In genomic region chr3:113744941-113745272, GRCh38 we compare ENCODE assay signal across 8 cellular contexts. TPM values are rescaled to one million over a fixed set of nuclear protein-coding genes. Genes with fewer than 3 reads are reported as not detected.
DNase-seq lines count a peak whose midpoint lies in the region; ATAC-seq and TF ChIP-seq lines count a peak whose summit lies in the region.

No MANE protein-coding gene starts in this region.

- H3K4me3 ChIP-seq in GM23248: peak overlapping the region; percentile 99
- H3K4me3 ChIP-seq in fibroblast of villous mesenchyme (ENCODE audit: low read depth, low read length): peak overlapping the region; percentile 100
- peak overlapping the region; percentile 75 to 84 (median 78) for H3K4me3 ChIP-seq in sigmoid colon

- peak overlapping the region; percentile 100 for H3K27ac ChIP-seq in GM23248
- peak overlapping the region; percentile 94 to 98 (median 97) for H3K27ac ChIP-seq in sigmoid colon

- H3K27me3 Mint-ChIP-seq in T-cell: no peaks in the 10 kb centered on the region

- no peaks in the 10 kb centered on the region for H3K36me3 Mint-ChIP-seq in T-cell

- H3K4me2 ChIP-seq in GM23248 (ENCODE audit: unreplicated experiment): peak overlapping the region; percentile 97

- WGBS in GM23248 (ENCODE audit: low coverage in 1 of 2, low lambda C conversion rate in 2 of 2, missing lambda C conversion rate in 2 of 2), 2 experiments: 1 to 3% methylated on average over 14 of the region's 14 CpGs
- 0 to 1% methylated on average over 14 of the region's 14 CpGs for WGBS in sigmoid colon, 2 donors

- DNase-seq in GM23248: no peak
- no peak for DNase-seq in T-cell
- no peak for DNase-seq in fibroblast of villous mesenchyme (ENCODE audit: low read depth)
- DNase-seq in sigmoid colon: no peak
- DNase-seq in mucosa of gallbladder (ENCODE audit: low spot score): no peak
- DNase-seq in pons (ENCODE audit: low spot score): no peak
- no peak for DNase-seq in cortex of kidney (lab: John Stamatoyannopoulos, UW)

- no peaks in the 10 kb centered on the region for H3K9me3 ChIP-seq in GM23248 (ENCODE audit: low read depth)
- H3K9me3 ChIP-seq in sigmoid colon: no peaks in the 10 kb centered on the region

- H3K27me3 ChIP-seq in GM23248 (replicated peaks; ENCODE audit: insufficient read depth) (no peaks in the 10 kb centered on the region), sigmoid colon (no peaks in the 10 kb centered on the region)

- peak overlapping the region; percentile 97 to 100 for H3K27ac Mint-ChIP-seq in T-cell

- peaks cover 89% of the 10 kb centered on the region for H3K79me2 ChIP-seq in GM23248 (ENCODE audit: insufficient read depth)

- intact Hi-C loops in sigmoid colon (cut with DNase I): loop anchor here (5.0 to 10.0 kb wide), 7 partner anchors 113 to 1183 kb away; partner anchors contain the start of genes ATG3 and SLC35A5

- peaks cover 47% of the 10 kb centered on the region for H3K4me1 ChIP-seq in GM23248 (ENCODE audit: insufficient read depth)
- peaks cover 0 to 70% (median 34%) of the 10 kb centered on the region in 4 donors for H3K4me1 ChIP-seq in sigmoid colon

- H3K4me1 Mint-ChIP-seq in T-cell: peaks cover 72 to 78% (median 76%) of the 10 kb centered on the region in 3 donors

- no peaks in the 10 kb centered on the region for H3K36me3 ChIP-seq in GM23248 (ENCODE audit: low read depth)
- H3K36me3 ChIP-seq in sigmoid colon: no peaks in the 10 kb centered on the region

- no peaks in the 10 kb centered on the region for H3K9me2 ChIP-seq in GM23248 (ENCODE audit: insufficient read depth)

- no peak for TF ChIP-seq POLR2A in sigmoid colon (IDR thresholded peaks at IDR 0.05)

- peaks cover 13% of the 10 kb centered on the region for H3F3A ChIP-seq in GM23248 (ENCODE audit: insufficient read depth)

- H2AFZ ChIP-seq in GM23248: peak overlapping the region; percentile 37

- ATAC-seq in T-cell (replicated peaks in 1 of 4) (no peak), HG03432 (IDR thresholded peaks at IDR 0.05; ENCODE audit: unreplicated experiment) (no peak)

- H4K20me1 ChIP-seq in GM23248 (ENCODE audit: insufficient read depth): peaks cover 5% of the 10 kb centered on the region; the same call in 1 of the 2 replicates

- H3K4me3 Mint-ChIP-seq in T-cell: peak overlapping the region; percentile 92 to 100 (median 95)

- in situ Hi-C loops in GM23248 (cut with MboI): no loop called here

- peak overlapping the region; percentile 99 for H3K9ac ChIP-seq in GM23248

- no peak for TF ChIP-seq EP300 in sigmoid colon (IDR thresholded peaks at IDR 0.05)

- CTCF ChIA-PET in T-cell (lab: Charles Lee): interaction anchor here (0.5 to 3.6 kb wide), 37 partner anchors 9 to 1183 kb away, joined by 3 to 109 read pairs (median 4); partner anchors contain the start of genes ATG3 (in 1 of the 2), GRAMD1C (in 1 of the 2), SLC35A5 (in 1 of the 2) and SPICE1 (in 1 of the 2)

- TF ChIP-seq CTCF in fibroblast of villous mesenchyme (IDR thresholded peaks at IDR 0.05; ENCODE audit: insufficient read depth, low read depth, low read length) (no peak), sigmoid colon (IDR thresholded peaks at IDR 0.05) (no peak)

- no peaks in the 10 kb centered on the region for H3K9me3 Mint-ChIP-seq in T-cell

- POLR2A ChIA-PET in T-cell (lab: Charles Lee): interaction anchor here (0.6 to 2.1 kb wide), 5 partner anchors 9 to 546 kb away, joined by 3 to 18 read pairs (median 4); no protein-coding TSS in a partner anchor

RNA-seq across cellular contexts. Expression of gene NAA50, which starts 1.1 kb away (rescaled TPM):
- 142 and 160 TPM in 2 replicates for total RNA-seq in GM23248 (2014; rRNA removed; shearing (Covaris generic))
- polyA plus RNA-seq in GM23248 (2016; fragmentation: Nextera tagmentation; extraction: Ambion mirVana): 147 and 154 TPM in 2 replicates
- 10 to 100 TPM; 49.0 to 67.1 (median 61.8) TPM for total RNA-seq in T-cell
- total RNA-seq in fibroblast of villous mesenchyme: 140 and 141 TPM in 2 replicates
- 10 to 100 TPM; 51.0 to 89.9 (median 75.8) TPM for total RNA-seq in sigmoid colon
- 10 to 100 TPM; 29.4 to 66.6 (median 40.5) TPM for polyA plus RNA-seq in sigmoid colon
- total RNA-seq in mucosa of gallbladder: 78.6 TPM

RNA-seq across cellular contexts. Expression of gene ATP6V1A, which starts 1.9 kb away (rescaled TPM):
- 51.1 and 53.2 TPM in 2 replicates for total RNA-seq in GM23248 (2014; rRNA removed; shearing (Covaris generic))
- polyA plus RNA-seq in GM23248 (2016; fragmentation: Nextera tagmentation; extraction: Ambion mirVana): 47.8 and 47.9 TPM in 2 replicates
- total RNA-seq in T-cell: 10 to 100 TPM; 14.9 to 23.7 (median 17.8) TPM
- total RNA-seq in fibroblast of villous mesenchyme: 85.7 and 117 TPM in 2 replicates
- 10 to 100 TPM; 19.4 to 34.6 (median 26.1) TPM for total RNA-seq in sigmoid colon
- polyA plus RNA-seq in sigmoid colon: 10 to 100 TPM; 15.0 to 22.2 (median 19.4) TPM
- total RNA-seq in mucosa of gallbladder: 81.5 TPM

RNA-seq across cellular contexts. Expression of gene USF3, which starts 48.5 kb away (rescaled TPM):
- 8.1 and 9.2 TPM in 2 replicates for total RNA-seq in GM23248 (2014; rRNA removed; shearing (Covaris generic))
- polyA plus RNA-seq in GM23248 (2016; fragmentation: Nextera tagmentation; extraction: Ambion mirVana) (3.5 and 3.8 TPM in 2 replicates), sigmoid colon (1 to 10 TPM; 3.5 to 8.4 (median 4.8) TPM)
- total RNA-seq in T-cell (10 to 100 TPM; 16.9 to 31.7 (median 22.1) TPM), fibroblast of villous mesenchyme (7.7 and 12.5 TPM in 2 replicates), sigmoid colon (10 to 100 TPM; 10.7 to 21.9 (median 18.2) TPM), mucosa of gallbladder (18.6 TPM)
